ENCODE assay signal across 12 cellular contexts in genomic region chr1:167330601-167331293, GRCh38.
DNase-seq lines count a peak whose midpoint lies in the region; ATAC-seq and TF ChIP-seq lines count a peak whose summit lies in the region.
"Had no signal": no experiment of that assay in that cellular context is flagged by ENCODE, and none has a peak within 500 bp of the region (broad histone marks: within the 10 kb centered on the region; RNA-seq: fewer than 3 reads in every experiment).

No MANE protein-coding gene starts in this region.

- TF ChIP-seq POLR2A in NB4 (IDR thresholded peaks at IDR 0.05; ENCODE audit: extremely low read depth, insufficient read length): no peak

- no peak overlapping the region for H3K4me3 ChIP-seq in NB4 (ENCODE audit: low read depth, low read length)
- H3K4me3 ChIP-seq in Caco-2 (ENCODE audit: low read depth, low read length): no peak overlapping the region

- no peaks in the 10 kb centered on the region for H3K27me3 Mint-ChIP-seq in stimulated activated naive CD8-positive, alpha-beta T cell treated with anti-CD3 and anti-CD28 coated beads, Interleukin-15, amount 100 ng/mL, for 72 hours
- H3K27me3 Mint-ChIP-seq in Caco-2 (ENCODE audit: insufficient read depth, unreplicated experiment): no peaks in the 10 kb centered on the region

- no peaks in the 10 kb centered on the region; the same call in 1 of the 2 replicates for H3K4me1 ChIP-seq in Caco-2

- POLR2A ChIA-PET in Caco-2 (lab: Charles Lee): no interaction called here

- H3K36me3 ChIP-seq in Caco-2 (ENCODE audit: control insufficient read depth, insufficient read depth, low read length): no peaks in the 10 kb centered on the region

- H3K9me3 ChIP-seq in Caco-2: no peaks in the 10 kb centered on the region

- intact Hi-C loops in Caco-2 (cut with micrococcal nuclease; ENCODE audit: unreplicated experiment): no loop called here

- no peaks in the 10 kb centered on the region for H3K36me3 Mint-ChIP-seq in Caco-2 (ENCODE audit: insufficient read depth, unreplicated experiment)

- H3K4me3 Mint-ChIP-seq in stimulated activated naive CD8-positive, alpha-beta T cell treated with anti-CD3 and anti-CD28 coated beads, Interleukin-15, amount 100 ng/mL, for 72 hours: no peak overlapping the region
- H3K4me3 Mint-ChIP-seq in Caco-2 (ENCODE audit: unreplicated experiment): no peak overlapping the region

- TF ChIP-seq CTCF in NB4 (IDR thresholded peaks at IDR 0.05; ENCODE audit: low read depth, low read length) (no peak), Caco-2 (IDR thresholded peaks at IDR 0.05; ENCODE audit: insufficient read depth in 1 of 2, low read depth in 1 of 2, low read length in 1 of 2, severe bottlenecking in 1 of 2, unreplicated experiment in 1 of 2) (no peak)

- ATAC-seq in stimulated activated naive CD8-positive, alpha-beta T cell treated with anti-CD3 and anti-CD28 coated beads, Interleukin-15, Interleukin-2, amounts not matched to agents 100 U/mL and 50 U/mL, for 24 hours: peak; percentile 32
- no peak for ATAC-seq in stimulated activated naive CD8-positive, alpha-beta T cell treated with anti-CD3 and anti-CD28 coated beads, Interleukin-15, amount 100 ng/mL, for 72 hours
- peak; percentile 31 for ATAC-seq in HG02642 (IDR thresholded peaks at IDR 0.05; ENCODE audit: poor library complexity, unreplicated experiment)

- DNase-seq in stimulated activated naive CD8-positive, alpha-beta T cell treated with anti-CD3 and anti-CD28 coated beads, Interleukin-15, Interleukin-2, amounts not matched to agents 100 U/mL and 50 U/mL, for 24 hours: no peak
- no peak for DNase-seq in stimulated activated naive CD8-positive, alpha-beta T cell treated with anti-CD3 and anti-CD28 coated beads, Interleukin-15, amount 100 ng/mL, for 72 hours
- DNase-seq in NB4 (ENCODE audit: low read depth): peak; percentile 34
- no peak for DNase-seq in OCI-M2 (lab: John Stamatoyannopoulos, UW; ENCODE audit: unreplicated experiment)
- DNase-seq in mesenteric fat pad (ENCODE audit: low spot score): no peak
- no peak for DNase-seq in Caco-2
- no peak for DNase-seq in NCI-H2081 treated with DMSO at 0.1 percent for 48 hours (lab: John Stamatoyannopoulos, UW)
- DNase-seq: activated CD4-positive, alpha-beta T cell treated with anti-CD3 and anti-CD28 coated beads, Interleukin-2, amount 50 U/mL, for 4 hours; GOT3; NCI-H2029 treated with DMSO at 0.1 percent for 48 hours; SIG-M5 had no signal

- no peaks in the 10 kb centered on the region for H3K9me3 Mint-ChIP-seq in stimulated activated naive CD8-positive, alpha-beta T cell treated with anti-CD3 and anti-CD28 coated beads, Interleukin-15, amount 100 ng/mL, for 72 hours
- peaks cover 7% of the 10 kb centered on the region for H3K9me3 Mint-ChIP-seq in Caco-2 (ENCODE audit: unreplicated experiment)

- H3K4me1 Mint-ChIP-seq in stimulated activated naive CD8-positive, alpha-beta T cell treated with anti-CD3 and anti-CD28 coated beads, Interleukin-15, amount 100 ng/mL, for 72 hours: peaks cover 36% of the 10 kb centered on the region
- peaks cover 19% of the 10 kb centered on the region for H3K4me1 Mint-ChIP-seq in Caco-2 (ENCODE audit: low read depth, unreplicated experiment)

- no peak overlapping the region for H3K27ac Mint-ChIP-seq in stimulated activated naive CD8-positive, alpha-beta T cell treated with anti-CD3 and anti-CD28 coated beads, Interleukin-15, amount 100 ng/mL, for 72 hours
- H3K27ac Mint-ChIP-seq in Caco-2 (ENCODE audit: unreplicated experiment): no peak overlapping the region

- H3K27me3 ChIP-seq in Caco-2 (replicated peaks; ENCODE audit: control insufficient read depth, insufficient read depth, low read length): no peaks in the 10 kb centered on the region

- no TSS peak for BruUV-seq in Caco-2 (replicated peaks; lab: Mats Ljungman, UMichigan)

- CTCF ChIA-PET in Caco-2 (lab: Charles Lee): no interaction called here
